Comparison of ENCODE assay signal across 8 cellular contexts in the genomic region with DNA sequence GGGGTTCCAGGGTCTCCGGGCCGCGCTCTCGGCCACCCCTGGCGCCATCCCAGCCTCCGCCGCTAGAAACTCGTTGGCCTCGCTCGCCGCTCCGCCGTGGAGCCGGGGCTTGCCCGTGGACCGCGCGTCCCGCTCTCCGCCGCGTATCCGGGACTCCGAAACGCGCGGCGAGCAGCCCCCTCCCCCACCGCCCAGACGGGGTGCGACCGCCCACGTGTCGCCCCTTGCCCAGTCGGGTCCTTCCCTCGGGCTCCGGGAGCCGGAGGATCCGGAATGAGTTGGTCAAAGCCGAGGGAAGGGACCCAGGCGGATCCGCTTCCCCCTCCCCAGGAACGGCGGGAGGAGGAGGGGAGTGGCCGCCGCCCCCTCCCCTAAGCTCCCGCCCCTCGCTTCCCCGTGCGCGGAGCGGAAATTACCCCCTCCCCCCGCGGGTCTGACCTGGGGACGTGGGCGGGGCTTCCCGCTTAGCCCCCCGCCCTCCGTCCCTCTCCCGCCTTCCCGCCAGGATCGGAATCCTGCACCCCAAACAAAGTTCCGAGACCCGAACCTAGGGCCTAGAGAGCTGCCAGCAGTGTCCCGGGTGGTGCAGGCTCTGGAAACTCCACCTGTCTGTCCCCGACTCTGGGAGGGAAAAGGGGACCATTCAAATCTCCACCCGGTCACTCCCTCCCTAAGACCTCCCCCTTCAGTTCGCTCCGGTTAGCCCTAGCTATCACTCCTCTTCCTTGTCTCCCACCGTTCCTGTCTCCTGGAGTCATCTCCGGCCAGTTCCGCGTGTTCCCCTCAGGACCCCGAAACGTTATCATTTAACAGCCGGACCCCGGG. TPM values are rescaled to one million over a fixed set of nuclear protein-coding genes. Genes with fewer than 3 reads are reported as not detected.
DNase-seq lines count a peak whose midpoint lies in the region; ATAC-seq and TF ChIP-seq lines count a peak whose summit lies in the region.

No MANE protein-coding gene starts in this region.

- H3K36me3 ChIP-seq in WERI-Rb-1 (peaks cover 38% of the 10 kb centered on the region), iPS-15b (ENCODE audit: control insufficient read depth, insufficient read depth, low read length) (peaks cover 4% of the 10 kb centered on the region)

- H3K27ac ChIP-seq in AG04450 (ENCODE audit: low read depth, low read length) = no peak overlapping the region
- H3K27ac ChIP-seq in WERI-Rb-1 = peak overlapping the region; percentile 100

- TF ChIP-seq CTCF in AG04450 (IDR thresholded peaks at IDR 0.05; ENCODE audit: low read depth, low read length) = no peak
- TF ChIP-seq CTCF in WERI-Rb-1 (IDR thresholded peaks at IDR 0.05; ENCODE audit: low read depth, low read length) = no peak

- peaks cover 31% of the 10 kb centered on the region for H3K27me3 ChIP-seq in AG04450 (ENCODE audit: control insufficient read depth, insufficient read depth, low read length)
- no peaks in the 10 kb centered on the region for H3K27me3 ChIP-seq in WERI-Rb-1 (ENCODE audit: insufficient read depth, low read depth, severe bottlenecking)
- H3K27me3 ChIP-seq in iPS-15b (ENCODE audit: control insufficient read depth, insufficient read depth, low read length) = no peaks in the 10 kb centered on the region

- no peak for ATAC-seq in HG02571 (IDR thresholded peaks at IDR 0.05; ENCODE audit: unreplicated experiment)

- DNase-seq in AG04450 (ENCODE audit: low read depth, low spot score) (no peak), HEK293T (ENCODE audit: extremely low spot score) (peak; percentile 86), WERI-Rb-1 (peak; percentile 98), globus pallidus (ENCODE audit: low spot score) (no peak), NCI-H526 treated with DMSO at 0.1 percent for 48 hours (lab: John Stamatoyannopoulos, UW) (no peak), NK-92 (lab: John Stamatoyannopoulos, UW; ENCODE audit: unreplicated experiment) (no peak)

- H3K4me1 ChIP-seq in iPS-15b (ENCODE audit: control insufficient read depth, insufficient read depth, low read length) = peaks cover 15% of the 10 kb centered on the region

- peak overlapping the region; percentile 98 for H3K9ac ChIP-seq in iPS-15b (ENCODE audit: low read depth, low read length)

- POLR2A ChIA-PET in AG04450 (lab: Yijun Ruan, JAX) (interaction anchor here (2.5 to 3.8 kb wide), 2 partner anchors 24 to 51 kb away, joined by 9 to 25 read pairs; a partner anchor contains a TSS), HEK293T (lab: Yijun Ruan, JAX) (interaction anchor here (0.6 to 6.0 kb wide), 29 partner anchors 8 to 948 kb away, joined by 3 to 73 read pairs (median 5); a partner anchor contains a TSS)

- H3K4me3 ChIP-seq in AG04450 (ENCODE audit: low read depth, low read length) (peak overlapping the region; percentile 92), WERI-Rb-1 (ENCODE audit: low read depth, low read length) (peak overlapping the region; percentile 91), iPS-15b (ENCODE audit: low read depth, low read length) (peak overlapping the region; percentile 98)

- CTCF ChIA-PET in AG04450 (lab: Charles Lee) (interaction anchor here (0.6 to 1.2 kb wide), 4 partner anchors 16 to 392 kb away, joined by 4 to 6 read pairs (median 4); a partner anchor contains a TSS), HEK293T (lab: Yijun Ruan, JAX) (interaction anchor here (0.9 to 2.7 kb wide), 2 partner anchors 22 to 42 kb away, joined by 5 to 9 read pairs; no protein-coding TSS in a partner anchor)

- H3K9me3 ChIP-seq in AG04450 (ENCODE audit: control insufficient read depth, insufficient read depth, low read length) (no peaks in the 10 kb centered on the region; the same call in 1 of the 2 replicates), WERI-Rb-1 (ENCODE audit: severe bottlenecking) (no peaks in the 10 kb centered on the region), iPS-15b (ENCODE audit: control insufficient read depth, insufficient read depth, low read length) (no peaks in the 10 kb centered on the region)

TF ChIP-seq in HEK293T, 16 proteins besides CTCF, POLR2A, EP300 and RAD21:
- TF ChIP-seq ZNF384 (IDR thresholded peaks at IDR 0.05) = no peak
- peak; percentile 35; the same call in 1 of the 2 replicates for TF ChIP-seq FOXM1 (IDR thresholded peaks at IDR 0.05; ENCODE audit: borderline replicate concordance)
- TF ChIP-seq ELF4 (IDR thresholded peaks at IDR 0.05) = no peak
- no peak for TF ChIP-seq NFRKB (IDR thresholded peaks at IDR 0.05)
- no peak for TF ChIP-seq BHLHE40 (IDR thresholded peaks at IDR 0.05; ENCODE audit: borderline replicate concordance)
- TF ChIP-seq FOXA1 (IDR thresholded peaks at IDR 0.05) = no peak
- no peak for TF ChIP-seq HDGF (IDR thresholded peaks at IDR 0.05; ENCODE audit: borderline replicate concordance)
- no peak for TF ChIP-seq SUZ12 (IDR thresholded peaks at IDR 0.05)
- peak; percentile 54 for TF ChIP-seq L3MBTL2 (conservative IDR thresholded peaks at IDR 0.05)
- no peak for TF ChIP-seq LEF1 (IDR thresholded peaks at IDR 0.05; ENCODE audit: borderline replicate concordance)
- TF ChIP-seq CTBP1 (IDR thresholded peaks at IDR 0.05; ENCODE audit: borderline replicate concordance) = no peak; the same call in 1 of the 2 replicates
- TF ChIP-seq, protein P1, sequence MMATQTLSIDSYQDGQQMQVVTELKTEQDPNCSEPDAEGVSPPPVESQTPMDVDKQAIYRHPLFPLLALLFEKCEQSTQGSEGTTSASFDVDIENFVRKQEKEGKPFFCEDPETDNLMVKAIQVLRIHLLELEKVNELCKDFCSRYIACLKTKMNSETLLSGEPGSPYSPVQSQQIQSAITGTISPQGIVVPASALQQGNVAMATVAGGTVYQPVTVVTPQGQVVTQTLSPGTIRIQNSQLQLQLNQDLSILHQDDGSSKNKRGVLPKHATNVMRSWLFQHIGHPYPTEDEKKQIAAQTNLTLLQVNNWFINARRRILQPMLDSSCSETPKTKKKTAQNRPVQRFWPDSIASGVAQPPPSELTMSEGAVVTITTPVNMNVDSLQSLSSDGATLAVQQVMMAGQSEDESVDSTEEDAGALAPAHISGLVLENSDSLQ (IDR thresholded peaks at IDR 0.05) = no peak

RNA-seq across cellular contexts. Expression of a gene that starts 1.1 kb away (rescaled TPM):
- polyA plus RNA-seq in AG04450 (2011; rRNA removed) = 9.9 and 11.7 TPM in 2 replicates
- 26.8 and 29.3 TPM in 2 replicates for polyA minus RNA-seq in AG04450 (2011; rRNA and poly(A)+ RNA removed)

RNA-seq across cellular contexts. Expression of a gene that starts 27.7 kb away (rescaled TPM):
- 0.25 and 0.38 TPM in 2 replicates for polyA plus RNA-seq in AG04450 (2011; rRNA removed)
- polyA minus RNA-seq in AG04450 (2011; rRNA and poly(A)+ RNA removed) = not detected in 2 replicates

RNA-seq across cellular contexts. Expression of a gene that starts 51.4 kb away (rescaled TPM):
- 116 and 119 TPM in 2 replicates for polyA plus RNA-seq in AG04450 (2011; rRNA removed)
- 104 and 105 TPM in 2 replicates for polyA minus RNA-seq in AG04450 (2011; rRNA and poly(A)+ RNA removed)

Comparison
In these comparisons a context has a peak if more than half of its experiments do, and no peak if none do; other contexts are left out.
1. DNase-seq: peak in HEK293T (single experiment) and WERI-Rb-1 (single experiment); none in AG04450 (single experiment), globus pallidus (single experiment), NCI-H526 treated with DMSO at 0.1 percent for 48 hours (single experiment) and NK-92 (single experiment).
2. Peak in every context shown above with its lines, with median percentiles within 50 percentile points of each other: H3K4me3 ChIP-seq.